In the genomic region with DNA sequence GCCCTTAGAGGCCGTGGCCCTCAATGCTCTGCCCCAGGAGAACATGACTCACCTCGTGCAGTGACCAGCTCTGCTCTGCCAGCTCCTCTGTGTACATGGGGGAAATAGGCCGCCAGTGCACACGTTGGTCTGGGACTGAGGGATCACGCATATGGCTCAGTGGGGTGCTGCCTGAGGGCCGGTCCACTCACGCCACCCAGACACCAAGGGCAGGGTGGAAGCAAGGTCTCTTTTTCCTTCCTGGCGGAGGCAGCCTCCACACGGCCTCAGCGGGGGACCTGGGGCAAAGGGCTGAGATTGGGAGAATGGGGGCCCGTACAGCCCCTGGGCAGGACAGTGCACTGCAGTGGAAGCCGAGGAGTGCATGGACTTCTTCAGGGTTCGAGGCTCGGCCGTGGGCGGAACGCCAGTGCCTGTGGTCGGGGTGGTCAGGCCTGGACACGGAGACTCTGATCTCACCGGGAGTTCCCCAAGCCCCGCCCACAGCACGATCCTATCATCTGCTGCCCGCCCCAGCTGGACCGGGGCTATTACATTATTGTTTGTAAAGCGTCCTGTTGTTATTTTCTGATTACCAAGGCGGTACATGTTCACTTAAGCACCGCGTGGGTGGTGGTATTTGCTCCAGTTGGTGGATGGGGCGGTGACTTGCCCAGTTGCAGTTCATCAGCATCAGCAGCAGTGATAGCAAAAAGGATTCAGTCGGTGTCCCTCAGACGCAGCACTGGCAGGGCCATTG, we compare ENCODE assay signal across 14 cellular contexts. TPM values are rescaled to one million over a fixed set of nuclear protein-coding genes. Genes with fewer than 3 reads are reported as not detected.
DNase-seq lines count a peak whose midpoint lies in the region; ATAC-seq and TF ChIP-seq lines count a peak whose summit lies in the region.
"Had no signal": no experiment of that assay in that cellular context is flagged by ENCODE, and none has a peak within 500 bp of the region (broad histone marks: within the 10 kb centered on the region; RNA-seq: fewer than 3 reads in every experiment).

No MANE protein-coding gene starts in this region.

- no peak overlapping the region for H3K27ac Mint-ChIP-seq in activated T-helper 2 cell treated with anti-CD3 and anti-CD28 coated beads, Interferon-gamma antibody, Interleukin-2, Interleukin-4, amounts not matched to agents 10 μg/mL and 5 μg/mL and 100 μg/mL, durations not matched to agents 14 hours and 24 hours and 36 hours
- H3K27ac Mint-ChIP-seq: activated B cell treated with CpG ODN at 0.5 μM for 24 hours; activated T-cell treated with anti-CD3 and anti-CD28 coated beads, Interleukin-2, amount 50 U/mL, for 72 hours; mesothelial cell of epicardium had no signal

- peaks cover 0 to 30% (median 12%) of the 10 kb centered on the region in 4 donors for H3K4me1 ChIP-seq in upper lobe of left lung

- H3K36me3 ChIP-seq in upper lobe of left lung: no peaks in the 10 kb centered on the region

- H3K4me1 Mint-ChIP-seq in activated T-helper 2 cell treated with anti-CD3 and anti-CD28 coated beads, Interferon-gamma antibody, Interleukin-2, Interleukin-4, amounts not matched to agents 10 μg/mL and 5 μg/mL and 100 μg/mL, durations not matched to agents 14 hours and 24 hours and 36 hours (ENCODE audit: low read depth): no peaks in the 10 kb centered on the region
- H3K4me1 Mint-ChIP-seq: activated B cell treated with CpG ODN at 0.5 μM for 24 hours; central memory CD8-positive, alpha-beta T cell had no signal

- H3K9me3 Mint-ChIP-seq in activated T-helper 2 cell treated with anti-CD3 and anti-CD28 coated beads, Interferon-gamma antibody, Interleukin-2, Interleukin-4, amounts not matched to agents 10 μg/mL and 5 μg/mL and 100 μg/mL, durations not matched to agents 14 hours and 24 hours and 36 hours: no peaks in the 10 kb centered on the region
- H3K9me3 Mint-ChIP-seq: activated B cell treated with CpG ODN at 0.5 μM for 24 hours; activated T-cell treated with anti-CD3 and anti-CD28 coated beads, Interleukin-2, amount 50 U/mL, for 72 hours; central memory CD8-positive, alpha-beta T cell; mesothelial cell of epicardium had no signal

- peak; percentile 59 for ATAC-seq in left colon
- peak; percentile 3 to 60 for ATAC-seq in upper lobe of left lung (ENCODE audit: low FRiP score in 2 of 2)
- ATAC-seq in GM18867 (IDR thresholded peaks at IDR 0.05; ENCODE audit: unreplicated experiment): no peak
- ATAC-seq: activated T-cell treated with anti-CD3 and anti-CD28 coated beads, Interleukin-2, amount 50 U/mL, for 72 hours had no signal

- DNase-seq in DMS53 (lab: John Stamatoyannopoulos, UW) (peak; percentile 77), DMS53 treated with DMSO at 0.1 percent for 48 hours (lab: John Stamatoyannopoulos, UW; ENCODE audit: unreplicated experiment) (no peak), astrocyte of the hippocampus (ENCODE audit: low read depth, low spot score) (peak; percentile 55), left colon (peak; percentile 83 to 86), upper lobe of left lung (peak in 1 of 2 donors; percentile 87), cortex of kidney (lab: John Stamatoyannopoulos, UW) (no peak)
- DNase-seq in activated T-helper 2 cell treated with anti-CD3 and anti-CD28 coated beads, Interferon-gamma antibody, Interleukin-2, Interleukin-4, amounts not matched to agents 10 μg/mL and 5 μg/mL and 100 μg/mL, durations not matched to agents 14 hours and 24 hours and 36 hours (ENCODE audit: low spot score): no peak
- DNase-seq: 8988T; activated B cell treated with CpG ODN at 0.5 μM for 24 hours; activated T-cell treated with anti-CD3 and anti-CD28 coated beads, Interleukin-2, amount 50 U/mL, for 72 hours; glutamatergic neuron had no signal

- H3K36me3 Mint-ChIP-seq in activated T-helper 2 cell treated with anti-CD3 and anti-CD28 coated beads, Interferon-gamma antibody, Interleukin-2, Interleukin-4, amounts not matched to agents 10 μg/mL and 5 μg/mL and 100 μg/mL, durations not matched to agents 14 hours and 24 hours and 36 hours (ENCODE audit: low read depth): no peaks in the 10 kb centered on the region
- H3K36me3 Mint-ChIP-seq: mesothelial cell of epicardium had no signal

- TF ChIP-seq EP300 in upper lobe of left lung (IDR thresholded peaks at IDR 0.05): no peak

- 61 to 72% methylated on average over 22 to 29 of the region's 31 CpGs for WGBS in upper lobe of left lung, 2 donors

- intact Hi-C loops in left colon (cut with DNase I, micrococcal nuclease): no loop called here
- intact Hi-C loops in activated T-helper 2 cell treated with anti-CD3 and anti-CD28 coated beads, Interferon-gamma antibody, Interleukin-2, Interleukin-4, amounts not matched to agents 10 μg/mL and 5 μg/mL and 100 μg/mL, durations not matched to agents 14 hours and 24 hours and 36 hours (cut with micrococcal nuclease): no loop called here

- H3K27me3 ChIP-seq in upper lobe of left lung: no peaks in the 10 kb centered on the region

- no peak for TF ChIP-seq CTCF in upper lobe of left lung (IDR thresholded peaks at IDR 0.05)

- H3K27ac ChIP-seq in upper lobe of left lung: peak overlapping the region in 2 of 4 donors; percentile 21 to 33

- no peaks in the 10 kb centered on the region for H3K9me3 ChIP-seq in upper lobe of left lung

- no peaks in the 10 kb centered on the region for H3K27me3 Mint-ChIP-seq in activated T-helper 2 cell treated with anti-CD3 and anti-CD28 coated beads, Interferon-gamma antibody, Interleukin-2, Interleukin-4, amounts not matched to agents 10 μg/mL and 5 μg/mL and 100 μg/mL, durations not matched to agents 14 hours and 24 hours and 36 hours (ENCODE audit: low read depth)
- H3K27me3 Mint-ChIP-seq: central memory CD8-positive, alpha-beta T cell had no signal

- H3K4me3 ChIP-seq in upper lobe of left lung: peak overlapping the region in 2 of 4 donors; percentile 3 to 13

- no peak overlapping the region for H3K4me3 Mint-ChIP-seq in activated T-helper 2 cell treated with anti-CD3 and anti-CD28 coated beads, Interferon-gamma antibody, Interleukin-2, Interleukin-4, amounts not matched to agents 10 μg/mL and 5 μg/mL and 100 μg/mL, durations not matched to agents 14 hours and 24 hours and 36 hours (ENCODE audit: low read depth)
- H3K4me3 Mint-ChIP-seq: activated B cell treated with CpG ODN at 0.5 μM for 24 hours; activated T-cell treated with anti-CD3 and anti-CD28 coated beads, Interleukin-2, amount 50 U/mL, for 72 hours; central memory CD8-positive, alpha-beta T cell; mesothelial cell of epicardium had no signal

- no peak for TF ChIP-seq POLR2A in upper lobe of left lung (IDR thresholded peaks at IDR 0.05)

RNA-seq across cellular contexts. Expression of gene TDRD9, which starts 38.8 kb away (rescaled TPM):
- total RNA-seq in left colon (under 1 TPM; 0.22 to 0.24 TPM), upper lobe of left lung (1 to 10 TPM; 3.1 to 7.9 (median 5.1) TPM)
- total RNA-seq in activated T-helper 2 cell treated with anti-CD3 and anti-CD28 coated beads, Interferon-gamma antibody, Interleukin-2, Interleukin-4, amounts not matched to agents 10 μg/mL and 5 μg/mL and 100 μg/mL, durations not matched to agents 14 hours and 24 hours and 36 hours: 0.23 TPM in 1 of 2 replicates, not detected in the other
- total RNA-seq: mesothelial cell of epicardium had no signal

RNA-seq across cellular contexts. Expression of gene PPP1R13B, which starts 42.1 kb away (rescaled TPM):
- total RNA-seq in left colon (10 to 100 TPM; 52.9 to 67.2 TPM), upper lobe of left lung (100 to 1,000 TPM in 1 of 6 donors, 10 to 100 TPM in 5; 37.0 to 117 (median 71.1) TPM)
- 7.8 and 13.5 TPM in 2 replicates for total RNA-seq in activated T-helper 2 cell treated with anti-CD3 and anti-CD28 coated beads, Interferon-gamma antibody, Interleukin-2, Interleukin-4, amounts not matched to agents 10 μg/mL and 5 μg/mL and 100 μg/mL, durations not matched to agents 14 hours and 24 hours and 36 hours

RNA-seq across cellular contexts. Expression of gene RD3L, which starts 52.8 kb away (rescaled TPM):
- total RNA-seq in left colon: not detected
- total RNA-seq in upper lobe of left lung: not detected
- total RNA-seq in activated T-helper 2 cell treated with anti-CD3 and anti-CD28 coated beads, Interferon-gamma antibody, Interleukin-2, Interleukin-4, amounts not matched to agents 10 μg/mL and 5 μg/mL and 100 μg/mL, durations not matched to agents 14 hours and 24 hours and 36 hours: not detected in 2 replicates
- total RNA-seq: activated B cell treated with CpG ODN at 0.5 μM for 24 hours; activated T-cell treated with anti-CD3 and anti-CD28 coated beads, Interleukin-2, amount 50 U/mL, for 72 hours; mesothelial cell of epicardium had no signal

Comparison
In these comparisons a context has a peak if more than half of its experiments do, and no peak if none do; other contexts are left out.
1. DNase-seq: peak in DMS53 (single experiment), astrocyte of the hippocampus (single experiment) and left colon (2 of 2); none in DMS53 treated with DMSO at 0.1 percent for 48 hours (single experiment), activated T-helper 2 cell treated with anti-CD3 and anti-CD28 coated beads, Interferon-gamma antibody, Interleukin-2, Interleukin-4, amounts not matched to agents 10 μg/mL and 5 μg/mL and 100 μg/mL, durations not matched to agents 14 hours and 24 hours and 36 hours (single experiment) and cortex of kidney (single experiment).